Comparison of ENCODE assay signal across 8 cellular contexts in the genomic region with DNA sequence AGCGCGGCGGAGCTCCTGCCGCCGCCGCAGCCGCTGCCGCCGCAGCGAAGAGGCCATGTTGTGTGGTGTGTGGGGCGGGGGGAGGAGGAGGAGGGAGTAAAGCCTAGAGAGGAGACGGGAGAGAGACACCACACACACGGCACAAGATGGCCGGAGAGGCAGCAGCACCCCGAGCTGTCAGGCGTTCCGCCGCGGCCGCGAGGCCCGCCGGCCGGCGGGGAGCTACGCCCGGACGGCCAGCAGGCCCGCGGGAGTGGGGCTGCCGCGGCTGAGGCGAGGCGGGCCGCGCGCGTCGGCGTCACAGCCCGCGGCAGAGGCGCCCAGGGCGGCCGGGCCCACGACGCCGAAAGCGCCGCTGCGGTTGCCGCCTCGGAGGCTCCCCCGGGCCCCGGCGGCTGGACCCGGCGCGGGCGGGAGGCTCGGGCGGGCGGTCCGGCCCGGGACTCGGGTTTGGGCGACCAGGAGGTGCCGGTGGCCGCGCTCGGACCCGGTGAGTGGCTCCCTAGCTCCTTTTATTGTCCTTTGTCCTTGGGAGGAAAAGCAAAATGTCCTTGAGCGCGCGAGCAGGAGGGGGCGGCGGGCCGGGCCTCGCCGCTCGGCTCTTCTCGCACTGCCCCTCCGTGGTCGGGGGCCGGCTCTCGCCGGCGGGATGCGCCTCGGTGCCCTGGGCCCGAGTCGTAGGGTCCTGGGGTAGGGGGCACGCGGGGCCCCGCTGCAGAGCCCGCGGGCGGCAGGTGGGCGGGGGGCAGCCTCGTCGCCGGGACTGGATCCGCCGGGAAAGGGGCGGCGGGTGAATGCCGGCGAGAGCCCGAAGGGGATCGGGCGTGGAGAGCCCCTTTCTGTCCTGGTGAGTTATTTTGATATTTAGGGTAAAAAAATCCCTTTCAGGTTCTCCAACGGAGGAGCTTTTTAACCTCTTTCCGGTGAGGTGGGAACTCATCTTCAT. TPM values are rescaled to one million over a fixed set of nuclear protein-coding genes. Genes with fewer than 3 reads are reported as not detected.
A peak's percentile ranks its signal among the peaks of the same experiment; 100 is the strongest.
DNase-seq lines count a peak whose midpoint lies in the region; ATAC-seq and TF ChIP-seq lines count a peak whose summit lies in the region.

No MANE protein-coding gene starts in this region.

- no peaks in the 10 kb centered on the region for H3K27me3 ChIP-seq in kidney epithelial cell (ENCODE audit: control insufficient read depth, insufficient read depth, low read length)

- H3K36me3 ChIP-seq in kidney epithelial cell (ENCODE audit: control insufficient read depth, insufficient read depth, low read length): no peaks in the 10 kb centered on the region

- H3K27ac ChIP-seq in 22Rv1: peak overlapping the region; percentile 99

- peak overlapping the region; percentile 84 for H3K4me3 ChIP-seq in astrocyte of the spinal cord (ENCODE audit: low read depth, low read length)
- H3K4me3 ChIP-seq in kidney epithelial cell (ENCODE audit: low read depth, low read length): peak overlapping the region; percentile 92

- DNase-seq in SIG-M5 (lab: John Stamatoyannopoulos, UW) (peak; percentile 85), astrocyte of the spinal cord (ENCODE audit: low read depth, low spot score) (no peak), kidney epithelial cell (ENCODE audit: low read depth) (no peak), cerebellum (ENCODE audit: low spot score) (no peak)
- DNase-seq in stimulated activated CD8-positive, alpha-beta memory T cell treated with anti-CD3 and anti-CD28 coated beads, Interleukin-12 subunit alpha, Interleukin-12 subunit beta, amount 100 ng/mL, for 4 hours (ENCODE audit: low read depth): peak; percentile 19

- ATAC-seq in GM18858 (IDR thresholded peaks at IDR 0.05; ENCODE audit: unreplicated experiment) (peak; percentile 31), HG03039 (IDR thresholded peaks at IDR 0.05; ENCODE audit: unreplicated experiment) (peak; percentile 57)

- TF ChIP-seq CTCF in 22Rv1 (IDR thresholded peaks at IDR 0.05) (no peak), astrocyte of the spinal cord (IDR thresholded peaks at IDR 0.05; ENCODE audit: low read depth, low read length) (no peak), kidney epithelial cell (IDR thresholded peaks at IDR 0.05; ENCODE audit: insufficient read depth, low read length, poor library complexity, severe bottlenecking) (no peak)

- in situ Hi-C loops in astrocyte of the spinal cord (cut with HindIII; ENCODE audit: low sequenced_read_pairs): no loop called here

RNA-seq across cellular contexts. Expression of a gene that starts 17.2 kb away (rescaled TPM):
- total RNA-seq in kidney epithelial cell (54.2 and 54.3 TPM in 2 replicates), cerebellum (198 TPM)

Comparison
In these comparisons a context has a peak if more than half of its experiments do, and no peak if none do; other contexts are left out.
1. DNase-seq: peak in SIG-M5 (single experiment) and stimulated activated CD8-positive, alpha-beta memory T cell treated with anti-CD3 and anti-CD28 coated beads, Interleukin-12 subunit alpha, Interleukin-12 subunit beta, amount 100 ng/mL, for 4 hours (single experiment); none in astrocyte of the spinal cord (single experiment), kidney epithelial cell (single experiment) and cerebellum (single experiment).